Comparison of ENCODE assay signal across 2 cellular contexts in genomic region chr10:670038-670437, GRCh38.
TF ChIP-seq lines count a peak whose summit lies in the region.

No MANE protein-coding gene starts in this region.

TF ChIP-seq in A549, 52 proteins besides CTCF, POLR2A, EP300 and RAD21 (continued from another document):
- TF ChIP-seq FOXS1 (CRISPR knock-in tag; IDR thresholded peaks at IDR 0.05) = no peak
- no peak for TF ChIP-seq EHF (CRISPR knock-in tag; IDR thresholded peaks at IDR 0.05)
- no peak for TF ChIP-seq JUN (IDR thresholded peaks at IDR 0.05)
- TF ChIP-seq RNF2 (IDR thresholded peaks at IDR 0.05; ENCODE audit: borderline replicate concordance, low read depth) = no peak
- TF ChIP-seq ZSCAN20 (CRISPR knock-in tag; IDR thresholded peaks at IDR 0.05) = no peak

TF ChIP-seq in WTC11, 78 proteins besides CTCF, POLR2A, EP300 and RAD21 (continued from another document):
- TF ChIP-seq RORB (CRISPR knock-in tag; IDR thresholded peaks at IDR 0.05) = no peak
